ENCODE assay signal across 1 cellular context in the genomic region with DNA sequence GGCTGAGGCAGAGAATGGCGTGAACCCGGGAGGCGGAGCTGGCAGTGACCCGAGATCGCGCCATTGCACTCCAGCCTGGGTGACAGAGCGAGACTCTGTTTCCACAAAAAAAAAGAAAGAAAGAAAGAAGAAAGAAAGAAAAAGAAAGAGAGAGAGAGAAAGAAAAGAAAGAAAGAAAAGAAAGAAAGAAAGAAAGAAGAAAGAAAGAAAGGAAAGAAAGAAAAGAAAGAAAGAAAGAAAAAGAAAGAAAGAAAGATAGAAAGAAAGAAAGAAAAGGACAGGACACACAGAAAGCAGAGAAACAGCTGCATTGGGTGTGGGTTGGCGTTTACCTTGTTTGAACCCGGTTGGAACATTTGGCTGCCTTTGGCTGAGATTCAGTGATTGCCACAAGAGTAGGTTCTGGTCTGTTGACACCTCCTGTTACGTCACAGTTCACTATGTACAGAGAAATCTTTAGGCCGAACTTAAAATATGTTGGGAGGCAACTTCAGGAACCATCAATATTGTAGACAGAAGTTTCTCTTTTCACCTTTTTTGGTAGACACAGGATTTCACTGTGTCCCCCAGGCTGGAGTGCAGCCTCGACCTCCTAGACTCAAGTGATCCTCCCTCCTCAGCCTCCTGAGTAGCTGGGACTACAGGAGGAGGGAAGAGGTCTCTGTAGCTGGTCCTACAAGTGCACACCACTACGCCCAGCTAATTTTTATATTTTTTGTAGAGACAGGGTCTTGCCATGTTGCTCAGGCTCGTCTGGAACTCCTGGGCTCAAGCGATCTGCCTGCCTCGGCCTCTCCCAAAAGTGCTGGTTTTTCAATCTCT.
TF ChIP-seq lines count a peak whose summit lies in the region.

No MANE protein-coding gene starts in this region.

TF ChIP-seq in liver, 16 proteins besides CTCF, POLR2A, EP300 and RAD21:
- TF ChIP-seq, protein P1, sequence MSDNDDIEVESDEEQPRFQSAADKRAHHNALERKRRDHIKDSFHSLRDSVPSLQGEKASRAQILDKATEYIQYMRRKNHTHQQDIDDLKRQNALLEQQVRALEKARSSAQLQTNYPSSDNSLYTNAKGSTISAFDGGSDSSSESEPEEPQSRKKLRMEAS (IDR thresholded peaks at IDR 0.05): no peak
- TF ChIP-seq HNF4G (IDR thresholded peaks at IDR 0.05) (no peak), SP1 (IDR thresholded peaks at IDR 0.05) (peak; percentile 80), FOXA2 (IDR thresholded peaks at IDR 0.05) (peak; percentile 81), JUND (IDR thresholded peaks at IDR 0.05) (peak in 1 of 2 donors; percentile 64), RXRA (IDR thresholded peaks at IDR 0.05) (peak; percentile 95 to 98), GABPA (IDR thresholded peaks at IDR 0.05 in 1 of 2, conservative IDR thresholded peaks at IDR 0.05 in 1 of 2) (no peak), EGR1 (IDR thresholded peaks at IDR 0.05; ENCODE audit: low read depth in 2 of 2) (no peak), YY1 (IDR thresholded peaks at IDR 0.05) (peak; percentile 70), FOXA1 (IDR thresholded peaks at IDR 0.05) (peak; percentile 80), HNF4A (conservative IDR thresholded peaks at IDR 0.05) (peak; percentile 45 to 71), TAF1 (conservative IDR thresholded peaks at IDR 0.05) (no peak), NR2F2 (IDR thresholded peaks at IDR 0.05) (no peak)
- TF ChIP-seq, protein P2, sequence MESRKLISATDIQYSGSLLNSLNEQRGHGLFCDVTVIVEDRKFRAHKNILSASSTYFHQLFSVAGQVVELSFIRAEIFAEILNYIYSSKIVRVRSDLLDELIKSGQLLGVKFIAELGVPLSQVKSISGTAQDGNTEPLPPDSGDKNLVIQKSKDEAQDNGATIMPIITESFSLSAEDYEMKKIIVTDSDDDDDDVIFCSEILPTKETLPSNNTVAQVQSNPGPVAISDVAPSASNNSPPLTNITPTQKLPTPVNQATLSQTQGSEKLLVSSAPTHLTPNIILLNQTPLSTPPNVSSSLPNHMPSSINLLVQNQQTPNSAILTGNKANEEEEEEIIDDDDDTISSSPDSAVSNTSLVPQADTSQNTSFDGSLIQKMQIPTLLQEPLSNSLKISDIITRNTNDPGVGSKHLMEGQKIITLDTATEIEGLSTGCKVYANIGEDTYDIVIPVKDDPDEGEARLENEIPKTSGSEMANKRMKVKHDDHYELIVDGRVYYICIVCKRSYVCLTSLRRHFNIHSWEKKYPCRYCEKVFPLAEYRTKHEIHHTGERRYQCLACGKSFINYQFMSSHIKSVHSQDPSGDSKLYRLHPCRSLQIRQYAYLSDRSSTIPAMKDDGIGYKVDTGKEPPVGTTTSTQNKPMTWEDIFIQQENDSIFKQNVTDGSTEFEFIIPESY (IDR thresholded peaks at IDR 0.05): peak; percentile 44
- TF ChIP-seq, protein P3, sequence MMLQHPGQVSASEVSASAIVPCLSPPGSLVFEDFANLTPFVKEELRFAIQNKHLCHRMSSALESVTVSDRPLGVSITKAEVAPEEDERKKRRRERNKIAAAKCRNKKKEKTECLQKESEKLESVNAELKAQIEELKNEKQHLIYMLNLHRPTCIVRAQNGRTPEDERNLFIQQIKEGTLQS (IDR thresholded peaks at IDR 0.05): no peak
- TF ChIP-seq, protein P4, sequence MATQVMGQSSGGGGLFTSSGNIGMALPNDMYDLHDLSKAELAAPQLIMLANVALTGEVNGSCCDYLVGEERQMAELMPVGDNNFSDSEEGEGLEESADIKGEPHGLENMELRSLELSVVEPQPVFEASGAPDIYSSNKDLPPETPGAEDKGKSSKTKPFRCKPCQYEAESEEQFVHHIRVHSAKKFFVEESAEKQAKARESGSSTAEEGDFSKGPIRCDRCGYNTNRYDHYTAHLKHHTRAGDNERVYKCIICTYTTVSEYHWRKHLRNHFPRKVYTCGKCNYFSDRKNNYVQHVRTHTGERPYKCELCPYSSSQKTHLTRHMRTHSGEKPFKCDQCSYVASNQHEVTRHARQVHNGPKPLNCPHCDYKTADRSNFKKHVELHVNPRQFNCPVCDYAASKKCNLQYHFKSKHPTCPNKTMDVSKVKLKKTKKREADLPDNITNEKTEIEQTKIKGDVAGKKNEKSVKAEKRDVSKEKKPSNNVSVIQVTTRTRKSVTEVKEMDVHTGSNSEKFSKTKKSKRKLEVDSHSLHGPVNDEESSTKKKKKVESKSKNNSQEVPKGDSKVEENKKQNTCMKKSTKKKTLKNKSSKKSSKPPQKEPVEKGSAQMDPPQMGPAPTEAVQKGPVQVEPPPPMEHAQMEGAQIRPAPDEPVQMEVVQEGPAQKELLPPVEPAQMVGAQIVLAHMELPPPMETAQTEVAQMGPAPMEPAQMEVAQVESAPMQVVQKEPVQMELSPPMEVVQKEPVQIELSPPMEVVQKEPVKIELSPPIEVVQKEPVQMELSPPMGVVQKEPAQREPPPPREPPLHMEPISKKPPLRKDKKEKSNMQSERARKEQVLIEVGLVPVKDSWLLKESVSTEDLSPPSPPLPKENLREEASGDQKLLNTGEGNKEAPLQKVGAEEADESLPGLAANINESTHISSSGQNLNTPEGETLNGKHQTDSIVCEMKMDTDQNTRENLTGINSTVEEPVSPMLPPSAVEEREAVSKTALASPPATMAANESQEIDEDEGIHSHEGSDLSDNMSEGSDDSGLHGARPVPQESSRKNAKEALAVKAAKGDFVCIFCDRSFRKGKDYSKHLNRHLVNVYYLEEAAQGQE (IDR thresholded peaks at IDR 0.05): peak; percentile 58
